In the genomic region with DNA sequence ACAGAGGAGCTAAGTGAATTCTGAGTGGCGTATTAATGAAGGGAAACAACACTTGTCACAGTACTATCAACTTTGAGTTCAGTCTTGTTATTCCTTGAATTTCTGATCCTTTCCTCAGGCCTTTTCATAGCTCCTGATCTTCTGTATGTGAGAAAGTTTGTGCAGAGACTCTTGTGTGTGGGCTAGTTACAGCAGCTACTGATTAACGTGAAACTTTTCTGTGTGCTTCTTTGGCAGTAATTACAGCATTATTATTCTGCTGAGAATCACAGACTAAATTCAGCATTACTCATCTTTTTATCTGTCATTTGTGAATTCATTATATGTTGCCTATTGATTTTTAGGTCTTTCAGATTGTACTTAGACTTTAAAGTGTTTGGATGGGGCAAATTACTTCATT, we compare ENCODE assay signal across 26 cellular contexts. TPM values are rescaled to one million over a fixed set of nuclear protein-coding genes. Genes with fewer than 3 reads are reported as not detected.
DNase-seq lines count a peak whose midpoint lies in the region; ATAC-seq, FAIRE-seq and TF ChIP-seq lines count a peak whose summit lies in the region.
"Had no signal": no experiment of that assay in that cellular context is flagged by ENCODE, and none has a peak within 500 bp of the region (broad histone marks: within the 10 kb centered on the region; RNA-seq: fewer than 3 reads in every experiment).

No MANE protein-coding gene starts in this region.

- peak overlapping the region; percentile 50 for H3K27ac Mint-ChIP-seq in activated CD8-positive, alpha-beta T cell treated with anti-CD3 and anti-CD28 coated beads for 36 hours
- H3K27ac Mint-ChIP-seq in activated CD8-positive, alpha-beta T cell treated with anti-CD3 and anti-CD28 coated beads, Interleukin-2, amount 10 ng/mL, durations not matched to agents 7 days and 5 days = no peak overlapping the region
- H3K27ac Mint-ChIP-seq in activated naive CD8-positive, alpha-beta T cell treated with anti-CD3 and anti-CD28 coated beads, Interleukin-2, amount 50 U/mL, for 24 hours = peak overlapping the region; percentile 47
- H3K27ac Mint-ChIP-seq in naive thymus-derived CD8-positive, alpha-beta T cell = peak overlapping the region in 7 of 10 donors; percentile 0 to 66 (median 53)
- no peak overlapping the region for H3K27ac Mint-ChIP-seq in stimulated activated naive CD8-positive, alpha-beta T cell treated with anti-CD3 and anti-CD28 coated beads, Interleukin-15, amount 100 ng/mL, for 72 hours

- intact Hi-C loops in activated CD8-positive, alpha-beta T cell treated with anti-CD3 and anti-CD28 coated beads for 36 hours (cut with micrococcal nuclease) = no loop called here
- intact Hi-C loops in lower lobe of right lung (cut with DNase I) = no loop called here

- H3K4me3 Mint-ChIP-seq in activated CD8-positive, alpha-beta T cell treated with anti-CD3 and anti-CD28 coated beads for 36 hours = no peak overlapping the region
- H3K4me3 Mint-ChIP-seq in activated CD8-positive, alpha-beta T cell treated with anti-CD3 and anti-CD28 coated beads, Interleukin-2, amount 10 ng/mL, durations not matched to agents 7 days and 5 days = no peak overlapping the region
- no peak overlapping the region for H3K4me3 Mint-ChIP-seq in activated naive CD8-positive, alpha-beta T cell treated with anti-CD3 and anti-CD28 coated beads, Interleukin-2, amount 50 U/mL, for 24 hours
- H3K4me3 Mint-ChIP-seq in naive thymus-derived CD8-positive, alpha-beta T cell = no peak overlapping the region
- H3K4me3 Mint-ChIP-seq in stimulated activated naive CD8-positive, alpha-beta T cell treated with anti-CD3 and anti-CD28 coated beads, Interleukin-15, amount 100 ng/mL, for 72 hours = no peak overlapping the region

- H3K9me3 Mint-ChIP-seq in activated CD8-positive, alpha-beta T cell treated with anti-CD3 and anti-CD28 coated beads for 36 hours = no peaks in the 10 kb centered on the region
- H3K9me3 Mint-ChIP-seq in activated CD8-positive, alpha-beta T cell treated with anti-CD3 and anti-CD28 coated beads, Interleukin-2, amount 10 ng/mL, durations not matched to agents 7 days and 5 days (ENCODE audit: insufficient read depth) = no peaks in the 10 kb centered on the region
- no peaks in the 10 kb centered on the region for H3K9me3 Mint-ChIP-seq in activated naive CD8-positive, alpha-beta T cell treated with anti-CD3 and anti-CD28 coated beads, Interleukin-2, amount 50 U/mL, for 24 hours
- H3K9me3 Mint-ChIP-seq in naive thymus-derived CD8-positive, alpha-beta T cell = no peaks in the 10 kb centered on the region
- no peaks in the 10 kb centered on the region for H3K9me3 Mint-ChIP-seq in stimulated activated naive CD8-positive, alpha-beta T cell treated with anti-CD3 and anti-CD28 coated beads, Interleukin-15, amount 100 ng/mL, for 72 hours
- H3K9me3 Mint-ChIP-seq: CD4-positive, CD25-positive, alpha-beta regulatory T cell had no signal

- H3K27ac ChIP-seq in lower lobe of right lung = no peak overlapping the region
- H3K27ac ChIP-seq: body of pancreas, psoas muscle, uterus had no signal

- CTCF ChIA-PET in activated CD8-positive, alpha-beta T cell treated with anti-CD3 and anti-CD28 coated beads for 36 hours (lab: Charles Lee) = no interaction called here
- CTCF ChIA-PET in activated CD8-positive, alpha-beta T cell treated with anti-CD3 and anti-CD28 coated beads, Interleukin-2, amount 10 ng/mL, durations not matched to agents 7 days and 5 days (lab: Charles Lee) = no interaction called here

- DNase-seq in activated CD8-positive, alpha-beta T cell treated with anti-CD3 and anti-CD28 coated beads for 36 hours = no peak
- DNase-seq in activated CD8-positive, alpha-beta T cell treated with anti-CD3 and anti-CD28 coated beads, Interleukin-2, amount 10 ng/mL, durations not matched to agents 7 days and 5 days = no peak
- DNase-seq in GM19239 (ENCODE audit: insufficient read length, low spot score) (no peak), lower lobe of right lung (no peak), RKO (ENCODE audit: low spot score) (no peak)
- no peak for DNase-seq in activated naive CD8-positive, alpha-beta T cell treated with anti-CD3 and anti-CD28 coated beads, Interleukin-2, amount 50 U/mL, for 24 hours
- no peak for DNase-seq in naive thymus-derived CD8-positive, alpha-beta T cell
- no peak for DNase-seq in stimulated activated naive CD8-positive, alpha-beta T cell treated with anti-CD3 and anti-CD28 coated beads, Interleukin-15, amount 100 ng/mL, for 72 hours
- DNase-seq: 8988T; activated CD4-positive, alpha-beta T cell treated with anti-CD3 and anti-CD28 coated beads for 4 hours; body of pancreas; CD4-positive, CD25-positive, alpha-beta regulatory T cell; DMS 273 treated with DMSO at 0.1 percent for 48 hours; GOT3; Kasumi-1; kidney glomerular epithelial cell; MV-4-11; NCI-H524 treated with DMSO at 0.1 percent for 48 hours; NK-92 treated with Interleukin-12 subunit alpha and Interleukin-12 subunit beta, amount 100 ng/mL, for 24 hours; PC-3; psoas muscle; stimulated activated CD4-positive, alpha-beta T cell treated with anti-CD3 and anti-CD28 coated beads, Interleukin-15, amount 100 ng/mL, for 24 hours; stimulated activated naive CD8-positive, alpha-beta T cell treated with anti-CD3 and anti-CD28 coated beads, Interleukin-15, Interleukin-2, amounts not matched to agents 100 U/mL and 50 U/mL, for 24 hours; uterus had no signal

- TF ChIP-seq CTCF in activated CD8-positive, alpha-beta T cell treated with anti-CD3 and anti-CD28 coated beads for 36 hours (IDR thresholded peaks at IDR 0.05) = no peak
- TF ChIP-seq CTCF in lower lobe of right lung (IDR thresholded peaks at IDR 0.05) = no peak

- ATAC-seq in activated CD8-positive, alpha-beta T cell treated with anti-CD3 and anti-CD28 coated beads for 36 hours = no peak
- no peak for ATAC-seq in activated CD8-positive, alpha-beta T cell treated with anti-CD3 and anti-CD28 coated beads, Interleukin-2, amount 10 ng/mL, durations not matched to agents 7 days and 5 days
- ATAC-seq in activated naive CD8-positive, alpha-beta T cell treated with anti-CD3 and anti-CD28 coated beads, Interleukin-2, amount 50 U/mL, for 24 hours = no peak
- ATAC-seq in naive thymus-derived CD8-positive, alpha-beta T cell = no peak
- no peak for ATAC-seq in stimulated activated naive CD8-positive, alpha-beta T cell treated with anti-CD3 and anti-CD28 coated beads, Interleukin-15, amount 100 ng/mL, for 72 hours
- ATAC-seq in lower lobe of right lung = no peak
- ATAC-seq: body of pancreas; HepG2; PC-3; psoas muscle; Right ventricle myocardium inferior; stimulated activated naive CD8-positive, alpha-beta T cell treated with anti-CD3 and anti-CD28 coated beads, Interleukin-15, Interleukin-2, amounts not matched to agents 100 U/mL and 50 U/mL, for 24 hours had no signal

- no peaks in the 10 kb centered on the region for H3K27me3 ChIP-seq in lower lobe of right lung (ENCODE audit: low read depth)
- H3K27me3 ChIP-seq: body of pancreas, uterus had no signal

- no peaks in the 10 kb centered on the region for H3K27me3 Mint-ChIP-seq in activated CD8-positive, alpha-beta T cell treated with anti-CD3 and anti-CD28 coated beads for 36 hours
- no peaks in the 10 kb centered on the region for H3K27me3 Mint-ChIP-seq in activated CD8-positive, alpha-beta T cell treated with anti-CD3 and anti-CD28 coated beads, Interleukin-2, amount 10 ng/mL, durations not matched to agents 7 days and 5 days (ENCODE audit: low read depth)
- no peaks in the 10 kb centered on the region for H3K27me3 Mint-ChIP-seq in activated naive CD8-positive, alpha-beta T cell treated with anti-CD3 and anti-CD28 coated beads, Interleukin-2, amount 50 U/mL, for 24 hours
- H3K27me3 Mint-ChIP-seq in naive thymus-derived CD8-positive, alpha-beta T cell = no peaks in the 10 kb centered on the region
- H3K27me3 Mint-ChIP-seq in stimulated activated naive CD8-positive, alpha-beta T cell treated with anti-CD3 and anti-CD28 coated beads, Interleukin-15, amount 100 ng/mL, for 72 hours = no peaks in the 10 kb centered on the region
- H3K27me3 Mint-ChIP-seq: CD4-positive, CD25-positive, alpha-beta regulatory T cell had no signal

- POLR2A ChIA-PET in activated CD8-positive, alpha-beta T cell treated with anti-CD3 and anti-CD28 coated beads for 36 hours (lab: Charles Lee) = no interaction called here
- POLR2A ChIA-PET in activated CD8-positive, alpha-beta T cell treated with anti-CD3 and anti-CD28 coated beads, Interleukin-2, amount 10 ng/mL, durations not matched to agents 7 days and 5 days (lab: Charles Lee) = interaction anchor here (1.8 kb wide), 1 partner anchor 60 kb away, joined by 4 read pairs; the partner anchor contains the start of gene METTL21A
- POLR2A ChIA-PET in naive thymus-derived CD8-positive, alpha-beta T cell (lab: Charles Lee) = no interaction called here

- peaks cover 23% of the 10 kb centered on the region for H3K4me1 Mint-ChIP-seq in activated CD8-positive, alpha-beta T cell treated with anti-CD3 and anti-CD28 coated beads for 36 hours (ENCODE audit: low read depth)
- H3K4me1 Mint-ChIP-seq in activated CD8-positive, alpha-beta T cell treated with anti-CD3 and anti-CD28 coated beads, Interleukin-2, amount 10 ng/mL, durations not matched to agents 7 days and 5 days (ENCODE audit: low read depth) = no peaks in the 10 kb centered on the region
- H3K4me1 Mint-ChIP-seq in activated naive CD8-positive, alpha-beta T cell treated with anti-CD3 and anti-CD28 coated beads, Interleukin-2, amount 50 U/mL, for 24 hours = peaks cover 8% of the 10 kb centered on the region
- H3K4me1 Mint-ChIP-seq in naive thymus-derived CD8-positive, alpha-beta T cell = peaks cover 7 to 15% (median 12%) of the 10 kb centered on the region in 4 donors
- H3K4me1 Mint-ChIP-seq in stimulated activated naive CD8-positive, alpha-beta T cell treated with anti-CD3 and anti-CD28 coated beads, Interleukin-15, amount 100 ng/mL, for 72 hours = no peaks in the 10 kb centered on the region

- H3K9me3 ChIP-seq in lower lobe of right lung = no peaks in the 10 kb centered on the region
- H3K9me3 ChIP-seq: body of pancreas, psoas muscle, uterus had no signal

- H3K4me3 ChIP-seq in lower lobe of right lung = no peak overlapping the region
- H3K4me3 ChIP-seq: body of pancreas, psoas muscle, uterus had no signal

- peak; percentile 8 for FAIRE-seq in GM19239 (lab: Jason Lieb, UNC)
- FAIRE-seq: HepG2 had no signal

- H3K4me1 ChIP-seq in lower lobe of right lung = peaks cover 14% of the 10 kb centered on the region
- H3K4me1 ChIP-seq: body of pancreas, uterus had no signal

- H3K36me3 Mint-ChIP-seq in activated CD8-positive, alpha-beta T cell treated with anti-CD3 and anti-CD28 coated beads for 36 hours (ENCODE audit: low read depth) = peaks cover 57% of the 10 kb centered on the region
- H3K36me3 Mint-ChIP-seq in activated CD8-positive, alpha-beta T cell treated with anti-CD3 and anti-CD28 coated beads, Interleukin-2, amount 10 ng/mL, durations not matched to agents 7 days and 5 days (ENCODE audit: low read depth) = peaks cover 62% of the 10 kb centered on the region
- H3K36me3 Mint-ChIP-seq in activated naive CD8-positive, alpha-beta T cell treated with anti-CD3 and anti-CD28 coated beads, Interleukin-2, amount 50 U/mL, for 24 hours (ENCODE audit: low read depth) = peaks cover 54% of the 10 kb centered on the region
- H3K36me3 Mint-ChIP-seq in naive thymus-derived CD8-positive, alpha-beta T cell = peaks cover 3 to 83% (median 20%) of the 10 kb centered on the region in 3 donors

- peaks cover 74% of the 10 kb centered on the region for H3K36me3 ChIP-seq in lower lobe of right lung
- H3K36me3 ChIP-seq: uterus had no signal

RNA-seq across cellular contexts. Expression of gene CREB1, which starts 36.0 kb away (rescaled TPM):
- 10 to 100 TPM; 92.8 to 95.8 TPM for total RNA-seq in activated CD8-positive, alpha-beta T cell treated with anti-CD3 and anti-CD28 coated beads for 36 hours
- 100 to 1,000 TPM in 1 of 2 experiments, 10 to 100 TPM in 1; 87.6 to 103 TPM for total RNA-seq in activated CD8-positive, alpha-beta T cell treated with anti-CD3 and anti-CD28 coated beads, Interleukin-2, amount 10 ng/mL, durations not matched to agents 7 days and 5 days
- total RNA-seq in naive thymus-derived CD8-positive, alpha-beta T cell = 100 to 1,000 TPM; 135 to 149 TPM
- polyA plus RNA-seq in naive thymus-derived CD8-positive, alpha-beta T cell = 10 to 100 TPM; 58.5 to 71.4 (median 63.3) TPM
- 71.3 TPM for total RNA-seq in lower lobe of right lung

RNA-seq across cellular contexts. Expression of gene METTL21A, which starts 59.5 kb away (rescaled TPM):
- total RNA-seq in activated CD8-positive, alpha-beta T cell treated with anti-CD3 and anti-CD28 coated beads for 36 hours = 10 to 100 TPM; 28.9 to 30.7 TPM
- total RNA-seq in activated CD8-positive, alpha-beta T cell treated with anti-CD3 and anti-CD28 coated beads, Interleukin-2, amount 10 ng/mL, durations not matched to agents 7 days and 5 days = 10 to 100 TPM; 22.9 TPM
- total RNA-seq in naive thymus-derived CD8-positive, alpha-beta T cell = 10 to 100 TPM; 29.6 to 29.9 TPM
- polyA plus RNA-seq in naive thymus-derived CD8-positive, alpha-beta T cell = 10 to 100 TPM; 34.2 to 50.4 (median 39.4) TPM
- 12.7 TPM for total RNA-seq in lower lobe of right lung

Comparison
In these comparisons a context has a peak if more than half of its experiments do, and no peak if none do; other contexts are left out.
1. H3K27ac Mint-ChIP-seq: peak in activated CD8-positive, alpha-beta T cell treated with anti-CD3 and anti-CD28 coated beads for 36 hours (single experiment), activated naive CD8-positive, alpha-beta T cell treated with anti-CD3 and anti-CD28 coated beads, Interleukin-2, amount 50 U/mL, for 24 hours (single experiment) and naive thymus-derived CD8-positive, alpha-beta T cell (7 of 10); none in activated CD8-positive, alpha-beta T cell treated with anti-CD3 and anti-CD28 coated beads, Interleukin-2, amount 10 ng/mL, durations not matched to agents 7 days and 5 days (single experiment) and stimulated activated naive CD8-positive, alpha-beta T cell treated with anti-CD3 and anti-CD28 coated beads, Interleukin-15, amount 100 ng/mL, for 72 hours (0 of 2).